8 cellular contexts compared by ENCODE assay signal in the genomic region with DNA sequence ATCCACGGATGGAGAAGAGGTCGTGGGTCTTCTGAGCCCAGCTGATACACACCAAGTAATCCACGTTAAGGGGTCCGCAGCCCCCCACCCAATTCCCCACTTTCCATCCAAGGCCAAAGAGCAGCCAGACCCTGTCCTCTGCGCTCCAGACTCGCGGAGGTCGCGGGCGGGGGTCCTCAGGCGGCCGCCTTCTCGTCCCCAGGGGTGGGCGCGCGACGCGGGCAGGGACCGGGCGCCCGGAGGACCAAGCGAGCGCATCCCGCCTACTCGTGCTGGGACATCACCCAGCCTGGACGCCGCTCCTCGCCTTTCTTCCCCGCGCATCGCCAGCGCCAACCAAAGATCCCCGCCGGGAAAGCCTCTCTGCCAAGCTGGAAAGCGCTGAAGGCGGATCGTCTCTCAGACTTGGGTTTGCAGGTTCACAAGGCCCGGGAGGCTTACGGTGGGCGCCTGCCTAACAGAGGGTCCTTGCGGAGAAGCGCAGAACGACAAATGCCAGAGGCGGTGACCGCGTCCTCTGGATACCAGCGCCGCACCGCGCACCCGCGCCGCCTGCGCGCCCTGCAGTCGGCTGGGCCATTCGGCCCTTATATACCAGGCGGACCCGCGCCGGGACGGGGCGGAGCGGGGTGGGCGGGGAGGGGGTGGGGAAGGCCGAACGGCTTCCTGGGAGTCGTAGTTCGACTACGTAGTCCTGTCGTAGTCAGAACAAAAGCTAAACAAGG.
A peak's percentile ranks its signal among the peaks of the same experiment; 100 is the strongest.
DNase-seq lines count a peak whose midpoint lies in the region; ATAC-seq and TF ChIP-seq lines count a peak whose summit lies in the region.

No MANE protein-coding gene starts in this region.

- H2AFZ ChIP-seq in mammary epithelial cell (ENCODE audit: low read depth, low read length): no peak overlapping the region

- H3K27ac Mint-ChIP-seq in Calu3 (ENCODE audit: unreplicated experiment): peak overlapping the region; percentile 73
- peak overlapping the region; percentile 37 for H3K27ac Mint-ChIP-seq in T-helper 2 cell treated with Interferon-gamma antibody and Interleukin-4, amounts not matched to agents 5 μg/mL and 100 μg/mL, for 36 hours

- peak overlapping the region; percentile 87 for H3K4me2 ChIP-seq in mammary epithelial cell (ENCODE audit: insufficient read depth, low read depth, low read length)

- H3K9me3 ChIP-seq in MG63 (no peaks in the 10 kb centered on the region), mammary epithelial cell (replicated peaks; ENCODE audit: insufficient read depth, low read length) (no peaks in the 10 kb centered on the region), skeletal muscle tissue (ENCODE audit: control insufficient read depth in 3 of 3, low read length in 3 of 3) (no peaks in the 10 kb centered on the region)

- dilution Hi-C loops in mammary epithelial cell (cut with HindIII; ENCODE audit: low sequenced_read_pairs): no loop called here

- TF ChIP-seq CTCF in Calu3 (IDR thresholded peaks at IDR 0.05; ENCODE audit: unreplicated experiment) (no peak), mammary epithelial cell (conservative IDR thresholded peaks at IDR 0.05 in 1 of 2, IDR thresholded peaks at IDR 0.05 in 1 of 2; ENCODE audit: extremely low read depth in 1 of 2, insufficient read depth in 1 of 2, low read depth in 1 of 2, low read length in 2 of 2) (no peak)

- peaks cover 20% of the 10 kb centered on the region for H3K4me1 ChIP-seq in mammary epithelial cell (ENCODE audit: insufficient read depth, low read length)
- peaks cover 10 to 16% (median 10%) of the 10 kb centered on the region in 3 donors for H3K4me1 ChIP-seq in skeletal muscle tissue (ENCODE audit: control insufficient read depth in 3 of 3, insufficient read depth in 3 of 3, low read length in 3 of 3)

- H3K4me3 ChIP-seq in MG63 (peak overlapping the region; percentile 57), mammary epithelial cell (replicated peaks in 1 of 3; ENCODE audit: insufficient read depth in 1 of 3, low read depth in 2 of 3, low read length in 3 of 3) (peak overlapping the region; percentile 79 to 93 (median 83)), skeletal muscle tissue (ENCODE audit: low read length in 3 of 3) (peak overlapping the region; percentile 65 to 76 (median 71))

- H3K9ac ChIP-seq in mammary epithelial cell (ENCODE audit: insufficient read depth, low read length) (peak overlapping the region; percentile 99), skeletal muscle tissue (ENCODE audit: low read depth in 1 of 3, low read length in 3 of 3) (peak overlapping the region in 2 of 3 donors; percentile 14 to 62)

- in situ Hi-C loops in mammary epithelial cell (cut with MboI; ENCODE audit: low sequenced_read_pairs in 2 of 2): no loop called here

- DNase-seq in Calu3 (peak; percentile 74), MG63 (peak; percentile 79), mammary epithelial cell (peak; percentile 81), iPS-NIHi7 (ENCODE audit: extremely low spot score) (peak; percentile 95)
- peak; percentile 54 for DNase-seq in T-helper 2 cell treated with Interferon-gamma antibody and Interleukin-4, amounts not matched to agents 5 μg/mL and 100 μg/mL, for 36 hours (ENCODE audit: low spot score)

- no peaks in the 10 kb centered on the region for H3K4me1 Mint-ChIP-seq in Calu3 (ENCODE audit: low read depth, unreplicated experiment)
- H3K4me1 Mint-ChIP-seq in T-helper 2 cell treated with Interferon-gamma antibody and Interleukin-4, amounts not matched to agents 5 μg/mL and 100 μg/mL, for 36 hours (ENCODE audit: low read depth): peaks cover 27% of the 10 kb centered on the region

- intact Hi-C loops in Calu3 (cut with micrococcal nuclease; ENCODE audit: unreplicated experiment) (no loop called here), mammary epithelial cell (cut with micrococcal nuclease) (loop anchor here (1.0 kb wide), 3 partner anchors 17 to 30 kb away; no protein-coding TSS in a partner anchor)

- peaks cover 52% of the 10 kb centered on the region for H3K79me2 ChIP-seq in mammary epithelial cell (ENCODE audit: insufficient read depth, low read length)

- peaks cover 3% of the 10 kb centered on the region for H3K9me3 Mint-ChIP-seq in Calu3 (ENCODE audit: low read depth, unreplicated experiment)
- H3K9me3 Mint-ChIP-seq in T-helper 2 cell treated with Interferon-gamma antibody and Interleukin-4, amounts not matched to agents 5 μg/mL and 100 μg/mL, for 36 hours: no peaks in the 10 kb centered on the region

- H3K27ac ChIP-seq in mammary epithelial cell (ENCODE audit: insufficient read depth, low read depth, low read length) (peak overlapping the region; percentile 98), skeletal muscle tissue (ENCODE audit: low read depth, low read length) (no peak overlapping the region)

- CTCF ChIA-PET in Calu3 (lab: Charles Lee) (interaction anchor here (0.7 to 1.0 kb wide), 2 partner anchors 11 to 738 kb away, joined by 3 read pairs; no protein-coding TSS in a partner anchor), mammary epithelial cell (lab: Charles Lee; ENCODE audit: low non-redundant PET) (no interaction called here)

- H3K36me3 Mint-ChIP-seq in Calu3 (ENCODE audit: insufficient read depth, unreplicated experiment): peaks cover 54% of the 10 kb centered on the region
- H3K36me3 Mint-ChIP-seq in T-helper 2 cell treated with Interferon-gamma antibody and Interleukin-4, amounts not matched to agents 5 μg/mL and 100 μg/mL, for 36 hours (ENCODE audit: low read depth): no peaks in the 10 kb centered on the region

- H3K4me3 Mint-ChIP-seq in Calu3 (ENCODE audit: low read depth, unreplicated experiment): peak overlapping the region; percentile 88
- H3K4me3 Mint-ChIP-seq in T-helper 2 cell treated with Interferon-gamma antibody and Interleukin-4, amounts not matched to agents 5 μg/mL and 100 μg/mL, for 36 hours: peak overlapping the region; percentile 91

- H3K36me3 ChIP-seq in MG63 (no peaks in the 10 kb centered on the region), mammary epithelial cell (ENCODE audit: insufficient read depth, low read length) (no peaks in the 10 kb centered on the region), skeletal muscle tissue (ENCODE audit: control insufficient read depth in 3 of 3, insufficient read depth in 3 of 3, low read length in 3 of 3) (no peaks in the 10 kb centered on the region)

- BruUV-seq in Calu3 (replicated peaks; lab: Mats Ljungman, UMichigan): no TSS peak
- BruUV-seq in mammary epithelial cell (replicated peaks; lab: Mats Ljungman, UMichigan): no TSS peak

- H3K27me3 ChIP-seq in MG63: peaks cover 3% of the 10 kb centered on the region; the same call in 1 of the 2 replicates
- H3K27me3 ChIP-seq in mammary epithelial cell (ENCODE audit: insufficient read depth, low read length): no peaks in the 10 kb centered on the region
- H3K27me3 ChIP-seq in skeletal muscle tissue (ENCODE audit: control insufficient read depth in 3 of 3, insufficient read depth in 3 of 3, low read length in 3 of 3): peaks cover 29 to 33% (median 30%) of the 10 kb centered on the region in 3 donors

- ATAC-seq in GM21528 (IDR thresholded peaks at IDR 0.05; ENCODE audit: low FRiP score, unreplicated experiment) (peak; percentile 72), GM21576 (IDR thresholded peaks at IDR 0.05; ENCODE audit: unreplicated experiment) (no peak)

- no peaks in the 10 kb centered on the region for H3K27me3 Mint-ChIP-seq in Calu3 (ENCODE audit: unreplicated experiment)
- peaks cover 66% of the 10 kb centered on the region for H3K27me3 Mint-ChIP-seq in T-helper 2 cell treated with Interferon-gamma antibody and Interleukin-4, amounts not matched to agents 5 μg/mL and 100 μg/mL, for 36 hours (ENCODE audit: low read depth)

- H4K20me1 ChIP-seq in mammary epithelial cell (ENCODE audit: insufficient read depth, low read length): no peaks in the 10 kb centered on the region

- 0% methylated on average over 20 of the region's 71 CpGs for WGBS in mammary epithelial cell (ENCODE audit: low coverage, missing lambda C conversion rate)
